Comparison of ENCODE assay signal across 20 cellular contexts in the genomic region with DNA sequence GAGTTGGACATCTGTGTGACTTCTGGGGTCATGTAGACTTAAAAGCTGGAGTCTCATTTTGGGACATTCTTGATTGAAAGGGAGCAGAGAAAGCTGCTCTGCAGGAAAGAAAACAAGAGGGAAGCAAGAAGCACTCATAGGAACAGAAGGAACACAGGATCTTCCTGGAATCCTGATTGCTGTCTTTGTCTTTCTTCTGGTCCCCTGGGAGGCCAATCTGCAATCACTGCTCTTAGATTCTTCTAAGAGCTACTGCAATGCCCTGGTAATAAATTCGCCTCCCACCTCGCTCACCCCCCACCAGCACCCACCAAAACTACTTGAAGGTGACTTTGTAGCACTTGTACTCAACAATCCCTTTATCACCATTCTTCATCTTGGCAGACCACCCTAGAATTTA.
"Had no signal": no experiment of that assay in that cellular context is flagged by ENCODE, and none has a peak within 500 bp of the region (broad histone marks: within the 10 kb centered on the region; RNA-seq: fewer than 3 reads in every experiment).

No MANE protein-coding gene starts in this region.

- H3K9me3 Mint-ChIP-seq: activated T-cell treated with anti-CD3 and anti-CD28 coated beads, Interleukin-2, amount 50 U/mL, for 4 hours; central memory CD8-positive, alpha-beta T cell; stimulated activated naive CD8-positive, alpha-beta T cell treated with anti-CD3 and anti-CD28 coated beads, Interleukin-15, Interleukin-2, amounts not matched to agents 100 ng/mL and 50 ng/mL, for 24 hours had no signal

- H3K36me3 ChIP-seq: breast epithelium, esophagus squamous epithelium, gastrocnemius medialis, tibial artery had no signal

- H3K4me1 Mint-ChIP-seq: activated naive CD8-positive, alpha-beta T cell treated with anti-CD3 and anti-CD28 coated beads for 36 hours; central memory CD8-positive, alpha-beta T cell had no signal

- H3K9ac ChIP-seq: parathyroid adenoma had no signal

- H3K27ac ChIP-seq: breast epithelium, dorsolateral prefrontal cortex, esophagus squamous epithelium, gastrocnemius medialis, parathyroid adenoma, tibial artery had no signal

- H3K4me3 ChIP-seq: breast epithelium, dorsolateral prefrontal cortex, esophagus squamous epithelium, gastrocnemius medialis, tibial artery had no signal

- H3K4me3 Mint-ChIP-seq: activated naive CD8-positive, alpha-beta T cell treated with anti-CD3 and anti-CD28 coated beads for 36 hours; activated T-cell treated with anti-CD3 and anti-CD28 coated beads, Interleukin-2, amount 50 U/mL, for 4 hours; central memory CD8-positive, alpha-beta T cell; natural killer cell treated with Interleukin-12 subunit alpha and Interleukin-12 subunit beta and Interleukin-15 and Interleukin-18, amount 100 ng/mL, for 72 hours; stimulated activated naive CD8-positive, alpha-beta T cell treated with anti-CD3 and anti-CD28 coated beads, Interleukin-15, Interleukin-2, amounts not matched to agents 100 ng/mL and 50 ng/mL, for 24 hours had no signal

- H3K4me1 ChIP-seq: breast epithelium, esophagus squamous epithelium, gastrocnemius medialis, parathyroid adenoma, tibial artery had no signal

- DNase-seq: activated CD8-positive, alpha-beta memory T cell treated with anti-CD3 and anti-CD28 coated beads for 24 hours; activated CD8-positive, alpha-beta memory T cell treated with anti-CD3 and anti-CD28 coated beads, Interleukin-2, amount 50 U/mL, for 48 hours; activated naive CD4-positive, alpha-beta T cell treated with Interleukin-2 at 50 U/mL for 16 hours; activated naive CD8-positive, alpha-beta T cell treated with anti-CD3 and anti-CD28 coated beads for 36 hours; activated T-cell treated with anti-CD3 and anti-CD28 coated beads, Interleukin-2, amount 50 U/mL, for 4 hours; dorsolateral prefrontal cortex; esophagus squamous epithelium; gastrocnemius medialis; left ventricle myocardium superior; mammary epithelial cell; right cardiac atrium; stimulated activated CD4-positive, alpha-beta T cell treated with anti-CD3 and anti-CD28 coated beads, Interleukin-12 subunit alpha, Interleukin-12 subunit beta, amount 100 ng/mL, for 4 hours; stimulated activated CD4-positive, alpha-beta T cell treated with anti-CD3 and anti-CD28 coated beads, Interleukin-4, amount 100 ng/mL, for 4 hours; substantia nigra; tibial artery had no signal

- H3K27me3 ChIP-seq: breast epithelium, esophagus squamous epithelium, gastrocnemius medialis, tibial artery had no signal

- H3K9me3 ChIP-seq: breast epithelium, esophagus squamous epithelium, gastrocnemius medialis, tibial artery had no signal

- H3K27me3 Mint-ChIP-seq: activated naive CD8-positive, alpha-beta T cell treated with anti-CD3 and anti-CD28 coated beads for 36 hours had no signal

- ATAC-seq: activated T-cell treated with anti-CD3 and anti-CD28 coated beads, Interleukin-2, amount 50 U/mL, for 4 hours; gastrocnemius medialis; left ventricle myocardium superior; natural killer cell treated with Interleukin-12 subunit alpha and Interleukin-12 subunit beta and Interleukin-15 and Interleukin-18, amount 100 ng/mL, for 72 hours; right cardiac atrium had no signal

- H3K27ac Mint-ChIP-seq: activated naive CD8-positive, alpha-beta T cell treated with anti-CD3 and anti-CD28 coated beads for 36 hours; natural killer cell treated with Interleukin-12 subunit alpha and Interleukin-12 subunit beta and Interleukin-15 and Interleukin-18, amount 100 ng/mL, for 72 hours; stimulated activated naive CD8-positive, alpha-beta T cell treated with anti-CD3 and anti-CD28 coated beads, Interleukin-15, Interleukin-2, amounts not matched to agents 100 ng/mL and 50 ng/mL, for 24 hours had no signal

- H3K36me3 Mint-ChIP-seq: natural killer cell treated with Interleukin-12 subunit alpha and Interleukin-12 subunit beta and Interleukin-15 and Interleukin-18, amount 100 ng/mL, for 72 hours had no signal
